1 cellular context compared by ENCODE assay signal in the genomic region with DNA sequence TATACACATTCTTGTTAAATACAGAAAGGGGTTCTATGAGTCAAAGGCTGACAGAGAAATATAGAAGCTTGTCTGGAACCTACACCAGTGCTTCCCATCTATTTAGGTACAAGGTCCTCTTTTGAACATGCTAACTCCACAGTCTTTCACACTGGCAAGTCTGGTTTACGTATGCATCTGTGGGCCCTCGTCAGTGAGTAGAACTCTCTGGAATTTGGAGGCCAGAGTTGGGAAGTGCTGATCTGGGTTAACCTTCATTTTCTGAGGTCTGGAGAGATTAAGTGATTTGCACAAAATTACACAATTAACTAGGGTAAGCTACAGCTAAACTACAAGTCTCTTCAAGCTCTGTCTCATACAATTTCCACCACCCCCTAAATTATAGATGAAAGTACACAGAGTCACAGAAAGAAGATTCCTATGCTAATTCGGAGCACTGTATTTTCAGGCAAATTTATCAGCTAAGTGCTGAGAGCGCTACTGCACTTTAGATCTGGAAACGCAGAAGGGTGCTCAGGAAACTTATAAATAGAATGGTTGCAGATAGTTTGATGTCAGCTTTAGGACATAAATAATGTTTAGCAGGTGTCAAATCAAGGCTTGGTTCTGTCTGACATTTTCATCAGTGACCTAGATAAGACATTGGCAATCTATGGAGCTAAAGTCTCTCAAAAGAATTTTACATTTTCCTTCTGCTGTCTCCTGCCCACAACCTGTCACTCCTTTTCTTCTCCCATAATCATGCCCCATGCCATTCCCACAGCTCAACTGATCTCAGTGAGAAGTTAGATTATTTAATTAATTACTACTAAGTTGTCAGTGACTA.
A peak's percentile ranks its signal among the peaks of the same experiment; 100 is the strongest.
TF ChIP-seq lines count a peak whose summit lies in the region.

No MANE protein-coding gene starts in this region.

TF ChIP-seq in K562, 482 proteins besides CTCF, POLR2A, EP300 and RAD21:
- TF ChIP-seq ZNF589 (CRISPR knock-in tag; IDR thresholded peaks at IDR 0.05; ENCODE audit: low read depth) = no peak
- TF ChIP-seq ILF3 (IDR thresholded peaks at IDR 0.05; ENCODE audit: borderline replicate concordance) = no peak
- TF ChIP-seq NR2C1 (IDR thresholded peaks at IDR 0.05) = no peak
- TF ChIP-seq NR2C1 (tag; IDR thresholded peaks at IDR 0.05) = no peak
- peak; percentile 73; the same call in 1 of the 2 replicates for TF ChIP-seq MEF2A (IDR thresholded peaks at IDR 0.05; ENCODE audit: control insufficient read depth, low read depth, low read length)
- no peak for TF ChIP-seq ZZZ3 (IDR thresholded peaks at IDR 0.05)
- TF ChIP-seq ZNF76 (CRISPR knock-in tag; IDR thresholded peaks at IDR 0.05; ENCODE audit: borderline replicate concordance) = no peak
- TF ChIP-seq, protein P1, sequence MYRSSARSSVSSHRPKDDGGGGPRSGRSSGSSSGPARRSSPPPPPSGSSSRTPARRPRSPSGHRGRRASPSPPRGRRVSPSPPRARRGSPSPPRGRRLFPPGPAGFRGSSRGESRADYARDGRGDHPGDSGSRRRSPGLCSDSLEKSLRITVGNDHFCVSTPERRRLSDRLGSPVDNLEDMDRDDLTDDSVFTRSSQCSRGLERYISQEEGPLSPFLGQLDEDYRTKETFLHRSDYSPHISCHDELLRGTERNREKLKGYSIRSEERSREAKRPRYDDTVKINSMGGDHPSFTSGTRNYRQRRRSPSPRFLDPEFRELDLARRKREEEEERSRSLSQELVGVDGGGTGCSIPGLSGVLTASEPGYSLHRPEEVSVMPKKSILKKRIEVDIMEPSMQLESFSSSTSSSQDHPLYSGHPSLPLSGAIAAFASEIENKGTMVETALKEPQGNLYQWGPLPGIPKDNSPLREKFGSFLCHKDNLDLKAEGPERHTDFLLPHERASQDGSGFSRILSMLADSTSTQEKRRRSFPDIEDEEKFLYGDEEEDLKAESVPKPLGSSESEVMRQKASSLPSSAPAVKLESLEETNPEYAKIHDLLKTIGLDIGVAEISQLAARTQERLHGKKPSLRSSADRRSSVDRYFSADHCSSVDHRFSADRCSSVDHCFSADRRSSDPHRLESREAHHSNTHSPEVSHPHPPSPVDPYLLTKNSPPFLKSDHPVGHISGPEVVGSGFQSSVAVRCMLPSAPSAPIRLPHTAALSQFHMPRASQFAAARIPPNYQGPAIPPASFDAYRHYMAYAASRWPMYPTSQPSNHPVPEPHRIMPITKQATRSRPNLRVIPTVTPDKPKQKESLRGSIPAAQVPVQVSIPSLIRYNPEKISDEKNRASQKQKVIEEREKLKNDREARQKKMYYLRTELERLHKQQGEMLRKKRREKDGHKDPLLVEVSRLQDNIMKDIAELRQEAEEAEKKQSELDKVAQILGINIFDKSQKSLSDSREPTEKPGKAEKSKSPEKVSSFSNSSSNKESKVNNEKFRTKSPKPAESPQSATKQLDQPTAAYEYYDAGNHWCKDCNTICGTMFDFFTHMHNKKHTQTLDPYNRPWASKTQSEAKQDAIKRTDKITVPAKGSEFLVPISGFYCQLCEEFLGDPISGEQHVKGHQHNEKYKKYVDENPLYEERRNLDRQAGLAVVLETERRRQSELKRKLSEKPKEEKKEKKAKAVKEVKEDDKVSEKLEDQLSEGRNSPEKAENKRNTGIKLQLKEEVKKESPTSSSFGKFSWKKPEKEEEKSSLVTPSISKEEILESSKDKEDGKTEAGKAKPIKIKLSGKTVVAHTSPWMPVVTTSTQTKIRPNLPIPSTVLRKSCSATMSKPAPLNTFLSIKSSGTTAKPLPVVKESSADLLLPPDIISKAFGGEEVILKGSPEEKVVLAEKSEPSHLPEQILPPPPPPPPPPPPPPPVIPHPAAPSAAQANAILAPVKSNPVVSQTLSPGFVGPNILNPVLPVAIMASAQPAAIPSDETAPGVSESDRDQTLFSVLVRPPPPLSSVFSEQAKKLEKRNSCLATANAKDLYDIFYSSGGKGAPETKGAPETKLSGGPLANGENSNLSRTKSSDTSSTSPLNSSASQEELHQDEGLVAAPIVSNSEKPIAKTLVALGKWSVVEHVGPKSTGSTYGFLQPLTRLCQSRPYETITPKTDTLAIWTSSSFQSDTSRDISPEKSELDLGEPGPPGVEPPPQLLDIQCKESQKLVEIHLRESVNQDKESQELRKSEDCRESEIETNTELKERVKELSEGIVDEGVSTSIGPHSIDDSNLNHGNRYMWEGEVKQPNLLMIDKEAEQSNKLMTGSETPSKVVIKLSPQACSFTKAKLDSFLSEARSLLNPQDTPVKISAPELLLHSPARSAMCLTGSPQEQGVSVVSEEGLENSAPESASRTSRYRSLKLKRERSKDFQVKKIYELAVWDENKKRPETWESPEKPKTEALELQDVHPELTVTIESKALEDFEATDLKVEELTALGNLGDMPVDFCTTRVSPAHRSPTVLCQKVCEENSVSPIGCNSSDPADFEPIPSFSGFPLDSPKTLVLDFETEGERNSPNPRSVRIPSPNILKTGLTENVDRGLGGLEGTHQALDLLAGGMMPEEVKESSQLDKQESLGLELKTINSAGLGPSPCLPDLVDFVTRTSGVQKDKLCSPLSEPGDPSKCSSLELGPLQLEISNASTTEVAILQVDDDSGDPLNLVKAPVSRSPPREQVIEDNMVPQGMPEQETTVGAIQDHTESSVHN (IDR thresholded peaks at IDR 0.05; ENCODE audit: borderline replicate concordance in 1 of 2, low read depth in 1 of 2) = no peak
- TF ChIP-seq, protein P2, sequence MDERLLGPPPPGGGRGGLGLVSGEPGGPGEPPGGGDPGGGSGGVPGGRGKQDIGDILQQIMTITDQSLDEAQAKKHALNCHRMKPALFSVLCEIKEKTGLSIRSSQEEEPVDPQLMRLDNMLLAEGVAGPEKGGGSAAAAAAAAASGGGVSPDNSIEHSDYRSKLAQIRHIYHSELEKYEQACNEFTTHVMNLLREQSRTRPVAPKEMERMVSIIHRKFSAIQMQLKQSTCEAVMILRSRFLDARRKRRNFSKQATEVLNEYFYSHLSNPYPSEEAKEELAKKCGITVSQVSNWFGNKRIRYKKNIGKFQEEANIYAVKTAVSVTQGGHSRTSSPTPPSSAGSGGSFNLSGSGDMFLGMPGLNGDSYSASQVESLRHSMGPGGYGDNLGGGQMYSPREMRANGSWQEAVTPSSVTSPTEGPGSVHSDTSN (CRISPR knock-in tag; IDR thresholded peaks at IDR 0.05; ENCODE audit: low read depth) = no peak
- TF ChIP-seq, protein P2 (tag; conservative IDR thresholded peaks at IDR 0.05; ENCODE audit: low read depth) = 0 out of 2 replicates have a peak, but pooled peaks have one; percentile 25
- no peak for TF ChIP-seq KAT7 (CRISPR knock-in tag; IDR thresholded peaks at IDR 0.05; ENCODE audit: borderline replicate concordance)
- no peak for TF ChIP-seq ZNF12 (CRISPR knock-in tag; IDR thresholded peaks at IDR 0.05)
- no peak for TF ChIP-seq ZBTB33 (CRISPR knock-in tag; IDR thresholded peaks at IDR 0.05)
- no peak for TF ChIP-seq ZNF354B (CRISPR knock-in tag; IDR thresholded peaks at IDR 0.05)
- no peak for TF ChIP-seq HLTF (IDR thresholded peaks at IDR 0.05)
- no peak for TF ChIP-seq GATAD2B (IDR thresholded peaks at IDR 0.05; ENCODE audit: borderline replicate concordance)
- TF ChIP-seq, protein P3, sequence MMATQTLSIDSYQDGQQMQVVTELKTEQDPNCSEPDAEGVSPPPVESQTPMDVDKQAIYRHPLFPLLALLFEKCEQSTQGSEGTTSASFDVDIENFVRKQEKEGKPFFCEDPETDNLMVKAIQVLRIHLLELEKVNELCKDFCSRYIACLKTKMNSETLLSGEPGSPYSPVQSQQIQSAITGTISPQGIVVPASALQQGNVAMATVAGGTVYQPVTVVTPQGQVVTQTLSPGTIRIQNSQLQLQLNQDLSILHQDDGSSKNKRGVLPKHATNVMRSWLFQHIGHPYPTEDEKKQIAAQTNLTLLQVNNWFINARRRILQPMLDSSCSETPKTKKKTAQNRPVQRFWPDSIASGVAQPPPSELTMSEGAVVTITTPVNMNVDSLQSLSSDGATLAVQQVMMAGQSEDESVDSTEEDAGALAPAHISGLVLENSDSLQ (IDR thresholded peaks at IDR 0.05) = peak; percentile 59
- TF ChIP-seq THRB (CRISPR knock-in tag; conservative IDR thresholded peaks at IDR 0.05) = no peak
- no peak for TF ChIP-seq ZNF668 (CRISPR knock-in tag; IDR thresholded peaks at IDR 0.05)
- TF ChIP-seq MEIS2 (IDR thresholded peaks at IDR 0.05; ENCODE audit: partially characterized antibody) = peak; percentile 69
- TF ChIP-seq KLF13 (tag; IDR thresholded peaks at IDR 0.05; ENCODE audit: borderline replicate concordance, low read depth) = no peak
